Comparison of ENCODE assay signal across 1 cellular context in genomic region chr12:4272014-4272975, GRCh38.
TF ChIP-seq lines count a peak whose summit lies in the region.

No MANE protein-coding gene starts in this region.

TF ChIP-seq in GM12878, 131 proteins besides CTCF, POLR2A, EP300 and RAD21 (continued from another document and continues in another):
- TF ChIP-seq REST (IDR thresholded peaks at IDR 0.05; ENCODE audit: low read depth, low read length) (no peak), ZNF207 (IDR thresholded peaks at IDR 0.05; ENCODE audit: borderline replicate concordance) (peak; percentile 44; the same call in 1 of the 2 replicates), STAT3 (IDR thresholded peaks at IDR 0.05; ENCODE audit: low read depth, low read length) (no peak), CUX1 (IDR thresholded peaks at IDR 0.05; ENCODE audit: insufficient replicate concordance, low read depth, low read length) (no peak), MYB (IDR thresholded peaks at IDR 0.05; ENCODE audit: borderline replicate concordance, low read depth, low read length) (no peak), ZZZ3 (IDR thresholded peaks at IDR 0.05; ENCODE audit: control insufficient read depth, insufficient read length, low read depth) (no peak), ATF7 (IDR thresholded peaks at IDR 0.05; ENCODE audit: low read depth) (no peak), BCL3 (IDR thresholded peaks at IDR 0.05; ENCODE audit: borderline replicate concordance, insufficient read depth, low read depth, low read length, poor library complexity, severe bottlenecking) (no peak), JUND (IDR thresholded peaks at IDR 0.05; ENCODE audit: low read depth, low read length) (no peak), LARP7 (IDR thresholded peaks at IDR 0.05) (peak; percentile 79), CEBPB (IDR thresholded peaks at IDR 0.05; ENCODE audit: borderline replicate concordance in 1 of 2, low read depth in 2 of 2, low read length in 2 of 2) (no peak; a peak in 1 of 4 replicates), SMAD1 (IDR thresholded peaks at IDR 0.05; ENCODE audit: low read depth, partially characterized antibody) (no peak), NR2F1 (conservative IDR thresholded peaks at IDR 0.05) (no peak; the same call in 1 of the 2 replicates), RFX5 (IDR thresholded peaks at IDR 0.05; ENCODE audit: low read depth, low read length) (peak; percentile 97), PAX5 (IDR thresholded peaks at IDR 0.05; ENCODE audit: borderline replicate concordance, low read depth, low read length) (no peak), BMI1 (IDR thresholded peaks at IDR 0.05; ENCODE audit: borderline replicate concordance) (no peak), PBX3 (IDR thresholded peaks at IDR 0.05; ENCODE audit: insufficient replicate concordance, low read depth, low read length) (peak; percentile 15), EED (IDR thresholded peaks at IDR 0.05; ENCODE audit: low read depth) (peak; percentile 75), ZBTB11 (CRISPR knock-in tag; IDR thresholded peaks at IDR 0.05) (no peak), RB1 (IDR thresholded peaks at IDR 0.05; ENCODE audit: borderline replicate concordance) (peak; percentile 53; the same call in 1 of the 2 replicates), SKIL (IDR thresholded peaks at IDR 0.05; ENCODE audit: low read depth, poor library complexity, severe bottlenecking) (no peak), PRDM15 (CRISPR knock-in tag; IDR thresholded peaks at IDR 0.05) (no peak), ZNF384 (IDR thresholded peaks at IDR 0.05; ENCODE audit: borderline replicate concordance, low read depth, low read length) (peak; percentile 99), ZNF24 (IDR thresholded peaks at IDR 0.05) (0 out of 2 replicates have a peak, but pooled peaks have one; percentile 16), CHD1 (IDR thresholded peaks at IDR 0.05; ENCODE audit: low read depth, low read length) (no peak), ZBTB40 (IDR thresholded peaks at IDR 0.05; ENCODE audit: borderline replicate concordance) (no peak), BCL11A (IDR thresholded peaks at IDR 0.05; ENCODE audit: low read depth, low read length) (no peak)
